ENCODE assay signal across 36 cellular contexts in the genomic region with DNA sequence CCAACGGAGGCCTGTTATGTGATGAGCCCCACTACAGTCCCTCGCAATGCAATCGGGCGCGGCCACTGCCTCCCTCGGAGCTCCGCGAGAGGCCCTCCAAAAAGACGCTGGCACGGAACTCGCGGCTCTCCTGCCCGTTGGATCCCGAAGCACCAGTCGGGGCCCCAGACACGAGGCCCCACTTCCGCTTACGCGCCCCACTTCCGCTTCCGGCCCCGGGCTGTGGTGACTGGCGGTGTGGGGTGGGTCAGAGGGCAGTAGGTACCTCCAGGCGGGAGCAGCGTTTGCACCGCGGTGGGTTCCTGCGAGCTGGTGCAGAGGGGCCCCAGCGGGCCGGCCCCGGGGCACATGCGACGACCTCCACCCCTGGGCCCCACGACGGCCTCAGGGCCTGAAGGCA. TPM values are rescaled to one million over a fixed set of nuclear protein-coding genes. Genes with fewer than 3 reads are reported as not detected.
"Had no signal": no experiment of that assay in that cellular context is flagged by ENCODE, and none has a peak within 500 bp of the region (broad histone marks: within the 10 kb centered on the region; RNA-seq: fewer than 3 reads in every experiment).

A gene (plus strand): TSS at position 181 of the 400 bp plus-strand sequence. CDS start 168 bp downstream, at position 349.

- H3K4me3 ChIP-seq: colonic mucosa, gastrocnemius medialis, heart left ventricle, hepatocyte, left lung, thoracic aorta, tibial nerve, upper lobe of left lung had no signal

- H3K9ac ChIP-seq: parathyroid adenoma had no signal

- DNase-seq: colonic mucosa; effector CD8-positive, alpha-beta T cell; endodermal cell; foreskin fibroblast; gastrocnemius medialis; left cardiac atrium; mesendoderm; midbrain; naive thymus-derived CD8-positive, alpha-beta T cell; stimulated activated CD4-positive, alpha-beta T cell treated with anti-CD3 and anti-CD28 coated beads, Interleukin-2, amount 100 ng/mL, for 24 hours; stimulated activated CD4-positive, alpha-beta T cell treated with anti-CD3 and anti-CD28 coated beads, Interleukin-4, amount 100 ng/mL, for 24 hours; stimulated activated naive CD8-positive, alpha-beta T cell treated with anti-CD3 and anti-CD28 coated beads, Interleukin-15, Interleukin-2, amounts not matched to agents 100 U/mL and 50 U/mL, for 24 hours; substantia nigra had no signal

- H3K9me3 ChIP-seq: colonic mucosa, gastrocnemius medialis, heart left ventricle, thoracic aorta, tibial nerve, upper lobe of left lung had no signal

- H3K4me1 ChIP-seq: colonic mucosa, gastrocnemius medialis, heart left ventricle, left lung, parathyroid adenoma, tibial nerve, upper lobe of left lung had no signal

- H2AFZ ChIP-seq: hepatocyte, parathyroid adenoma had no signal

- H3K79me2 ChIP-seq: hepatocyte, parathyroid adenoma had no signal

- H3K27ac ChIP-seq: colonic mucosa, epithelial cell of prostate, gastrocnemius medialis, heart left ventricle, hepatocyte, left lung, parathyroid adenoma, thoracic aorta, tibial nerve, upper lobe of left lung had no signal

- ATAC-seq: esophagus mucosa; gastrocnemius medialis; heart left ventricle; left cardiac atrium; left lung; naive thymus-derived CD8-positive, alpha-beta T cell; sciatic nerve; stimulated activated effector memory CD8-positive, alpha-beta T cell treated with anti-CD3 and anti-CD28 coated beads, Interleukin-12 subunit alpha, Interleukin-12 subunit beta, amount 100 ng/mL, for 72 hours; stimulated activated naive CD8-positive, alpha-beta T cell treated with anti-CD3 and anti-CD28 coated beads, Interleukin-15, Interleukin-2, amounts not matched to agents 100 U/mL and 50 U/mL, for 24 hours had no signal

- FAIRE-seq: islet of Langerhans, urothelium cell line had no signal

- H3K36me3 ChIP-seq: colonic mucosa, gastrocnemius medialis, heart left ventricle, left lung, thoracic aorta, tibial nerve, upper lobe of left lung had no signal

- H3K4me2 ChIP-seq: hepatocyte had no signal

- H3K27me3 ChIP-seq: colonic mucosa, hepatocyte, left lung, tibial nerve, upper lobe of left lung had no signal

RNA-seq across cellular contexts. Expression of the gene that starts here (rescaled TPM):
- total RNA-seq: chondrocyte; colonic mucosa; endodermal cell; esophagus mucosa; gastrocnemius medialis; glomerular endothelial cell; heart left ventricle; hepatocyte; kidney epithelial cell; left cardiac atrium; left lung; lower leg skin; lung microvascular endothelial cell; myocyte; naive thymus-derived CD8-positive, alpha-beta T cell; osteoblast; progenitor cell of endocrine pancreas; sciatic nerve; skeletal muscle tissue; thoracic aorta; tibial nerve; upper lobe of left lung had no signal
- polyA plus RNA-seq: heart left ventricle; hepatocyte; naive thymus-derived CD8-positive, alpha-beta T cell; neural cell had no signal
